11 cellular contexts compared by ENCODE assay signal in the genomic region with DNA sequence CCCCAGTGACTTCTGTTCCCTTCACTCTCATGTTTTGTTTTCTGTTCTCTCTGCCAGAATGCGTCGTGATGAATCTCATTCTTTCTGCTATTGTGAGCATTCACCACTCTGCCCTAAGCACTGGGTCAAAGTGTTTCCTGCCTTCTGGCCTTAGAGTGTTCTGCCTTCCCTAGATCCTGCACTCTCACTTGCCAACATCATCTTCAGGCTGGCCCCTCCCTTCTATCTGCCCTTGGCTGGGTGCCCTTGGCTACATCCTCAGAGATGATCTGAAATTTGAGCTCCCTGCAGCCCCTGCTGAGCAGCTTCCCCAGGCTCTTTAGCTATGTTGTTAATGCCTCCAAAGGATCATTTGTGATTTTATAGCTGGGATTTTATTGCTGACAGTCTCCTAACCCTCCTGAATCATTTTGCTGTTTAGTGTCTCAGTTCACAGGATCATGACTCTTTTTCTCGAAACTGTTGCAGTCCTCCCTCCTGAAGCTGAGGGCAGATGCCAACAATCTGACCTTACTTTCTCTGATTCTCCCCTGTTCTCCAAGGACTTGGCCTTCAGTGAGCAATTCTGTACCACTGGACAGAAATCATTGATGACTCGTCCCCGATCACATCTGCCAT. TPM values are rescaled to one million over a fixed set of nuclear protein-coding genes. Genes with fewer than 3 reads are reported as not detected.
A peak's percentile ranks its signal among the peaks of the same experiment; 100 is the strongest.
DNase-seq lines count a peak whose midpoint lies in the region; ATAC-seq and TF ChIP-seq lines count a peak whose summit lies in the region.
"Had no signal": no experiment of that assay in that cellular context is flagged by ENCODE, and none has a peak within 500 bp of the region (broad histone marks: within the 10 kb centered on the region; RNA-seq: fewer than 3 reads in every experiment).

No MANE protein-coding gene starts in this region.

- H3K9me3 ChIP-seq in vagina, result no peaks in the 10 kb centered on the region

- no peak for DNase-seq in Right ventricle myocardium inferior (ENCODE audit: missing footprints)
- no peak for DNase-seq in cardiac septum (ENCODE audit: low spot score)
- peak; percentile 46 for DNase-seq in T1000 (lab: John Stamatoyannopoulos, UW)
- peak; percentile 47 for DNase-seq in left ventricle myocardium superior
- DNase-seq in vagina (ENCODE audit: extremely low spot score in 2 of 2), result peak in 1 of 2 donors; percentile 81
- DNase-seq: activated T-cell treated with anti-CD3 and anti-CD28 coated beads, Interleukin-2, amount 50 U/mL, for 24 hours; stimulated activated CD4-positive, alpha-beta T cell treated with anti-CD3 and anti-CD28 coated beads, Interleukin-1b, Interleukin-23, amount 100 ng/mL, for 48 hours had no signal

- TF ChIP-seq POLR2A in vagina (IDR thresholded peaks at IDR 0.05), result no peak

- ATAC-seq in Right ventricle myocardium inferior, result peak; percentile 61
- ATAC-seq in left ventricle myocardium superior, result peak; percentile 76
- ATAC-seq in GM21367 (IDR thresholded peaks at IDR 0.05; ENCODE audit: unreplicated experiment), result no peak
- ATAC-seq in GM18867 (IDR thresholded peaks at IDR 0.05; ENCODE audit: unreplicated experiment), result no peak
- ATAC-seq in HG03457 (IDR thresholded peaks at IDR 0.05; ENCODE audit: unreplicated experiment), result no peak

- H3K4me3 ChIP-seq in vagina, result no peak overlapping the region

- H3K36me3 ChIP-seq in vagina, result no peaks in the 10 kb centered on the region

- peaks cover 25% of the 10 kb centered on the region for H3K4me1 ChIP-seq in vagina

- intact Hi-C loops in Right ventricle myocardium inferior (cut with DNase I) (no loop called here), cardiac septum (cut with DNase I) (no loop called here), left ventricle myocardium superior (cut with micrococcal nuclease) (no loop called here), vagina (cut with DNase I) (no loop called here)

- H3K27me3 ChIP-seq in vagina, result no peaks in the 10 kb centered on the region

- H3K27ac ChIP-seq in vagina, result peak overlapping the region; percentile 72

- TF ChIP-seq CTCF in vagina (IDR thresholded peaks at IDR 0.05), result no peak

RNA-seq across cellular contexts. Expression of a gene that starts 4.5 kb away (rescaled TPM):
- total RNA-seq in Right ventricle myocardium inferior (not detected), cardiac septum (0.27 TPM), left ventricle myocardium superior (not detected), vagina (0.25 TPM)
- total RNA-seq: B cell had no signal

Comparison
In these comparisons a context has a peak if more than half of its experiments do, and no peak if none do; other contexts are left out.
1. DNase-seq: peak in T1000 (single experiment) and left ventricle myocardium superior (single experiment); none in Right ventricle myocardium inferior (single experiment) and cardiac septum (single experiment).
2. ATAC-seq: peak in Right ventricle myocardium inferior (single experiment) and left ventricle myocardium superior (single experiment); none in GM21367 (single experiment), GM18867 (single experiment) and HG03457 (single experiment).